ENCODE assay signal across 8 cellular contexts in genomic region chr4:47836655-47837581, GRCh38. TPM values are rescaled to one million over a fixed set of nuclear protein-coding genes. Genes with fewer than 3 reads are reported as not detected.
DNase-seq lines count a peak whose midpoint lies in the region; ATAC-seq and TF ChIP-seq lines count a peak whose summit lies in the region.

No MANE protein-coding gene starts in this region.

- H3K36me3 Mint-ChIP-seq in activated naive CD8-positive, alpha-beta T cell treated with anti-CD3 and anti-CD28 coated beads, Interleukin-2, amount 10 ng/mL, durations not matched to agents 7 days and 5 days: peaks cover 6% of the 10 kb centered on the region

- H3K4me1 ChIP-seq in SK-N-SH (ENCODE audit: control insufficient read depth in 1 of 2, insufficient read depth in 2 of 2, low read depth in 1 of 2, low read length in 1 of 2): peaks cover 0 to 9% of the 10 kb centered on the region in 2 experiments; a peak in 2 of 4 replicates
- H3K4me1 ChIP-seq in cardiac muscle cell (ENCODE audit: low read depth): peaks cover 34% of the 10 kb centered on the region
- H3K4me1 ChIP-seq in osteoblast (ENCODE audit: insufficient read depth, low read length): peaks cover 25% of the 10 kb centered on the region
- peaks cover 14 to 33% (median 28%) of the 10 kb centered on the region in 4 donors for H3K4me1 ChIP-seq in upper lobe of left lung

- DNase-seq in GDM1 (lab: John Stamatoyannopoulos, UW) (peak; percentile 35), H4 (ENCODE audit: low spot score) (peak; percentile 79), LHCN-M2 (ENCODE audit: low read depth) (peak; percentile 85), SK-N-SH (peak; percentile 88), cardiac muscle cell (ENCODE audit: low read depth in 1 of 2, low spot score in 1 of 2) (peak; percentile 83 to 91), osteoblast (ENCODE audit: insufficient read length, low spot score, missing footprints) (peak; percentile 89), upper lobe of left lung (peak; percentile 88 to 92)
- peak; percentile 74 for DNase-seq in activated naive CD8-positive, alpha-beta T cell treated with anti-CD3 and anti-CD28 coated beads, Interleukin-2, amount 10 ng/mL, durations not matched to agents 7 days and 5 days

- peak overlapping the region in 1 of 2 experiments; percentile 43; a peak in 1 of 4 replicates for H3K27ac ChIP-seq in SK-N-SH (ENCODE audit: low read depth in 2 of 2, low read length in 1 of 2)
- peak overlapping the region; percentile 92 for H3K27ac ChIP-seq in cardiac muscle cell
- no peak overlapping the region for H3K27ac ChIP-seq in osteoblast (ENCODE audit: low read depth, low read length)
- H3K27ac ChIP-seq in upper lobe of left lung: peak overlapping the region in 1 of 4 donors; percentile 11

- no peaks in the 10 kb centered on the region for H3K27me3 ChIP-seq in SK-N-SH (ENCODE audit: insufficient read depth)
- no peaks in the 10 kb centered on the region for H3K27me3 ChIP-seq in cardiac muscle cell
- no peaks in the 10 kb centered on the region for H3K27me3 ChIP-seq in osteoblast (ENCODE audit: insufficient read depth, low read length)
- no peaks in the 10 kb centered on the region for H3K27me3 ChIP-seq in upper lobe of left lung

- TF ChIP-seq CTCF in SK-N-SH (IDR thresholded peaks at IDR 0.05) (peak; percentile 74), cardiac muscle cell (IDR thresholded peaks at IDR 0.05; ENCODE audit: low read depth, low read length) (peak; percentile 75), osteoblast (IDR thresholded peaks at IDR 0.05; ENCODE audit: extremely low read depth, low read depth, low read length) (peak; percentile 69), upper lobe of left lung (IDR thresholded peaks at IDR 0.05) (peak; percentile 61 to 75 (median 64))

- POLR2A ChIA-PET in SK-N-SH (lab: Yijun Ruan, JAX): interaction anchor here (0.6 to 1.3 kb wide), 3 partner anchors 15 to 132 kb away, joined by 3 to 7 read pairs (median 4); partner anchors contain the start of gene NFXL1
- POLR2A ChIA-PET in activated naive CD8-positive, alpha-beta T cell treated with anti-CD3 and anti-CD28 coated beads, Interleukin-2, amount 10 ng/mL, durations not matched to agents 7 days and 5 days (lab: Charles Lee): interaction anchor here (0.7 to 1.7 kb wide), 7 partner anchors 9 to 302 kb away, joined by 3 to 7 read pairs (median 4); partner anchors contain the start of gene TXK

- peak overlapping the region; percentile 13 for H3K27ac Mint-ChIP-seq in activated naive CD8-positive, alpha-beta T cell treated with anti-CD3 and anti-CD28 coated beads, Interleukin-2, amount 10 ng/mL, durations not matched to agents 7 days and 5 days

- H3K9me3 ChIP-seq in SK-N-SH (peaks cover 7% of the 10 kb centered on the region; the same call in 1 of the 2 replicates), cardiac muscle cell (ENCODE audit: low read depth) (no peaks in the 10 kb centered on the region), osteoblast (ENCODE audit: low read depth, low read length) (no peaks in the 10 kb centered on the region), upper lobe of left lung (no peaks in the 10 kb centered on the region)

- H2AFZ ChIP-seq in SK-N-SH (ENCODE audit: low read depth): peak overlapping the region; percentile 75
- H2AFZ ChIP-seq in osteoblast (ENCODE audit: low read length): peak overlapping the region; percentile 85

- peak in 1 of 4 donors; percentile 33 for TF ChIP-seq POLR2A in upper lobe of left lung (IDR thresholded peaks at IDR 0.05)

- TF ChIP-seq EP300 in SK-N-SH (IDR thresholded peaks at IDR 0.05; ENCODE audit: borderline replicate concordance in 1 of 2, low read depth in 1 of 2, low read length in 1 of 2) (no peak), upper lobe of left lung (IDR thresholded peaks at IDR 0.05) (no peak)

- peaks cover 0 to 12% of the 10 kb centered on the region in 2 experiments for H3K36me3 ChIP-seq in SK-N-SH (replicated peaks in 1 of 2; ENCODE audit: control insufficient read depth in 1 of 2, insufficient read depth in 2 of 2, low read length in 1 of 2)
- H3K36me3 ChIP-seq in cardiac muscle cell: no peaks in the 10 kb centered on the region
- no peaks in the 10 kb centered on the region for H3K36me3 ChIP-seq in osteoblast (ENCODE audit: insufficient read depth, low read length)
- no peaks in the 10 kb centered on the region for H3K36me3 ChIP-seq in upper lobe of left lung

- peaks cover 23% of the 10 kb centered on the region for H3K4me1 Mint-ChIP-seq in activated naive CD8-positive, alpha-beta T cell treated with anti-CD3 and anti-CD28 coated beads, Interleukin-2, amount 10 ng/mL, durations not matched to agents 7 days and 5 days

- peak; percentile 93 for TF ChIP-seq RAD21 in SK-N-SH (IDR thresholded peaks at IDR 0.05; ENCODE audit: low read length)

- no peaks in the 10 kb centered on the region for H3K9me3 Mint-ChIP-seq in activated naive CD8-positive, alpha-beta T cell treated with anti-CD3 and anti-CD28 coated beads, Interleukin-2, amount 10 ng/mL, durations not matched to agents 7 days and 5 days

- peaks cover 19% of the 10 kb centered on the region for H3F3A ChIP-seq in SK-N-SH (replicated peaks; ENCODE audit: insufficient read depth)

- CTCF ChIA-PET in SK-N-SH (lab: Yijun Ruan, JAX): interaction anchor here (0.5 to 8.6 kb wide), 79 partner anchors 10 to 1376 kb away, joined by 3 to 417 read pairs (median 5); partner anchors contain the start of gene NFXL1

- H3K79me2 ChIP-seq in SK-N-SH (ENCODE audit: insufficient read depth) (no peaks in the 10 kb centered on the region), osteoblast (ENCODE audit: insufficient read depth, low read length) (no peaks in the 10 kb centered on the region)

- WGBS in SK-N-SH (ENCODE audit: low lambda C conversion rate): 0% methylated on average over 17 of the region's 54 CpGs
- 0% methylated on average over 27 of the region's 54 CpGs; no CpG with 5 or more reads in 1 of the 2 donors for WGBS in upper lobe of left lung, 2 donors

- peaks cover 2% of the 10 kb centered on the region for H3K27me3 Mint-ChIP-seq in activated naive CD8-positive, alpha-beta T cell treated with anti-CD3 and anti-CD28 coated beads, Interleukin-2, amount 10 ng/mL, durations not matched to agents 7 days and 5 days

- H3K4me3 ChIP-seq in SK-N-SH (ENCODE audit: low read depth in 2 of 2, low read length in 1 of 2) (peak overlapping the region; percentile 60 to 67), cardiac muscle cell (peak overlapping the region; percentile 82), osteoblast (ENCODE audit: insufficient read depth, low read length) (peak overlapping the region; percentile 73), upper lobe of left lung (peak overlapping the region; percentile 24 to 61 (median 46))

- H3K9me2 ChIP-seq in SK-N-SH: no peaks in the 10 kb centered on the region

- H4K20me1 ChIP-seq in SK-N-SH (ENCODE audit: insufficient read depth) (no peaks in the 10 kb centered on the region), osteoblast (ENCODE audit: insufficient read depth, low read length) (no peaks in the 10 kb centered on the region)

- ATAC-seq in activated naive CD8-positive, alpha-beta T cell treated with anti-CD3 and anti-CD28 coated beads, Interleukin-2, amount 10 ng/mL, durations not matched to agents 7 days and 5 days (ENCODE audit: low read depth): peak; percentile 81
- ATAC-seq in upper lobe of left lung (ENCODE audit: low FRiP score in 2 of 2): peak; percentile 93 to 95

- peak overlapping the region; percentile 88 for H3K4me3 Mint-ChIP-seq in activated naive CD8-positive, alpha-beta T cell treated with anti-CD3 and anti-CD28 coated beads, Interleukin-2, amount 10 ng/mL, durations not matched to agents 7 days and 5 days

- H3K4me2 ChIP-seq in SK-N-SH: peak overlapping the region; percentile 71
- H3K4me2 ChIP-seq in osteoblast (ENCODE audit: insufficient read depth, low read length): peak overlapping the region; percentile 90

- H3K9ac ChIP-seq in SK-N-SH: peak overlapping the region; percentile 37; the same call in 1 of the 2 replicates

TF ChIP-seq in SK-N-SH, 30 proteins besides CTCF, POLR2A, EP300 and RAD21 (continues in another document):
- TF ChIP-seq RCOR1 (IDR thresholded peaks at IDR 0.05; ENCODE audit: low read length) (no peak), NRF1 (IDR thresholded peaks at IDR 0.05; ENCODE audit: low read depth, low read length) (peak; percentile 17; the same call in 1 of the 2 replicates), REST (IDR thresholded peaks at IDR 0.05; ENCODE audit: low read depth, low read length) (0 out of 2 replicates have a peak, but pooled peaks have one; percentile 6)

RNA-seq across cellular contexts. Expression of gene CORIN, which starts 0.9 kb away (rescaled TPM):
- 0.10 and 0.25 TPM in 2 replicates for total RNA-seq in H4 (2014; rRNA removed; shearing (Covaris generic))
- total RNA-seq in LHCN-M2 (2014; rRNA removed) (0.77 and 1.2 TPM in 2 replicates), cardiac muscle cell (118 and 169 TPM in 2 replicates), osteoblast (0.36 and 0.88 TPM in 2 replicates), upper lobe of left lung (1 to 10 TPM in 4 of 6 donors, under 1 TPM in 2; 0.55 to 9.4 (median 2.4) TPM)
- 2.3 TPM for polyA plus RNA-seq in LHCN-M2 (2012)
- polyA plus RNA-seq in SK-N-SH (2012; rRNA removed) (0.76 and 1.1 TPM in 2 replicates), cardiac muscle cell (110 and 168 TPM in 2 replicates)
- 0.87 and 0.89 TPM in 2 replicates for polyA plus RNA-seq in SK-N-SH (2012; cell fraction: cytosol; rRNA removed)
- polyA plus RNA-seq in SK-N-SH (2012; cell fraction: nucleus; rRNA removed): 0.47 and 0.93 TPM in 2 replicates
- under 1 TPM; 0.37 to 0.39 TPM for total RNA-seq in activated naive CD8-positive, alpha-beta T cell treated with anti-CD3 and anti-CD28 coated beads, Interleukin-2, amount 10 ng/mL, durations not matched to agents 7 days and 5 days

Comparison
In these comparisons a context has a peak if more than half of its experiments do, and no peak if none do; other contexts are left out.
1. DNase-seq: peak in every context shown above with its lines; median percentile 90 in upper lobe of left lung; 89 in osteoblast; 88 in SK-N-SH; 87 in cardiac muscle cell; 85 in LHCN-M2; 79 in H4; 74 in activated naive CD8-positive, alpha-beta T cell treated with anti-CD3 and anti-CD28 coated beads, Interleukin-2, amount 10 ng/mL, durations not matched to agents 7 days and 5 days; 35 in GDM1.
2. RNA of gene CORIN, which starts 0.9 kb away (total RNA-seq): 118 to 169 TPM in cardiac muscle cell; 0.55 to 9.4 TPM in upper lobe of left lung, 0.77 to 1.2 TPM in LHCN-M2, 0.37 to 0.39 TPM in activated naive CD8-positive, alpha-beta T cell treated with anti-CD3 and anti-CD28 coated beads, Interleukin-2, amount 10 ng/mL, durations not matched to agents 7 days and 5 days, 0.36 to 0.88 TPM in osteoblast and 0.10 to 0.25 TPM in H4; every median in the first group is over 10 times any median in the second.
3. Peak in every context shown above with its lines, with median percentiles within 50 percentile points of each other: H3K4me3 ChIP-seq and CTCF ChIP-seq.